12 cellular contexts compared by ENCODE assay signal in the genomic region with DNA sequence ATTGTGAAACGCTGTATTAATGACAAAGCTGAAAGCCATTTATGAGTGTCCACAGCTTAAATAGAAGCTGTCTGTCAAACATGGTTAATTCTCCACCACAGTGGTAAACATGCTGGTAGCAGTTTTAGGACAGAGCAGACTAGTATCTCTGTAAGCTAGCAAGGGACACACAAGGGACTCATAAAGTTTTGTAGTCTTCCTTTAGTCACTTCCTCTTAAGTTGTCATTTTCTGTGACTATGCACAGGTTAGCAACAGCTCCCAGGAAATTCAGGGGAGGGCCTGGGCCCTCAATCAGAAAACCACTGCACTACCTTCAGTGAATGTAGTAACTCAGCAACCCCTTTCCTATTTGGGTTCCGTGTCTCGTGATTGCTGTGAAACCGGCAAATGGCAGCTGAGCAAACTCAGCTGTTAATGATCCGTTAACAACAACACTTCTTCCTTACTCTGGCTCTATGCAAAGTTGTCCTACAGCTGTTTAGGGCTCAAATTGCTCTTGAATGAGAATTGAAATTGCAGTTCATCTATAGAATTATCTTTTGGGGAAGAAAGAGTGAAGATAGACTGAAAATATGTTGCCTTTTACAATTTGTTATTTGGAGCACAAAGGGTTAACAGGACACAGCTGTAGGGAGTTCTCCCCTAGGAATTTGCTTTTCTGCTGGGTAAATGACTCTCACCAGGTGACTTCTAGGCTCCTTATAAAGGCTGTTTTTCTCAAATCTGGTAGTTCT. TPM values are rescaled to one million over a fixed set of nuclear protein-coding genes. Genes with fewer than 3 reads are reported as not detected.
DNase-seq lines count a peak whose midpoint lies in the region; ATAC-seq and TF ChIP-seq lines count a peak whose summit lies in the region.
"Had no signal": no experiment of that assay in that cellular context is flagged by ENCODE, and none has a peak within 500 bp of the region (broad histone marks: within the 10 kb centered on the region; RNA-seq: fewer than 3 reads in every experiment).

A gene (plus strand): TSS at position 731 of the 736 bp plus-strand sequence.

- H3K4me3 Mint-ChIP-seq in activated naive CD8-positive, alpha-beta T cell treated with anti-CD3 and anti-CD28 coated beads for 36 hours, result no peak within 1 kb of the TSS

- no peak for TF ChIP-seq CTCF in epithelial cell of proximal tubule (conservative IDR thresholded peaks at IDR 0.05; ENCODE audit: low read depth, low read length)

- H3K27me3 ChIP-seq in MG63, result no peaks in the 10 kb centered on the region

- no peak within 1 kb of the TSS for H3K27ac Mint-ChIP-seq in activated naive CD8-positive, alpha-beta T cell treated with anti-CD3 and anti-CD28 coated beads for 36 hours

- H3K36me3 Mint-ChIP-seq in activated naive CD8-positive, alpha-beta T cell treated with anti-CD3 and anti-CD28 coated beads for 36 hours, result no peaks in the 10 kb centered on the region

- H3K9me3 ChIP-seq in MG63, result no peaks in the 10 kb centered on the region

- peaks cover 17% of the 10 kb centered on the region for H3K27me3 Mint-ChIP-seq in activated naive CD8-positive, alpha-beta T cell treated with anti-CD3 and anti-CD28 coated beads for 36 hours

- no peaks in the 10 kb centered on the region for H3K36me3 ChIP-seq in MG63

- H3K4me1 Mint-ChIP-seq in activated naive CD8-positive, alpha-beta T cell treated with anti-CD3 and anti-CD28 coated beads for 36 hours, result no peaks in the 10 kb centered on the region

- H3K9me3 Mint-ChIP-seq in activated naive CD8-positive, alpha-beta T cell treated with anti-CD3 and anti-CD28 coated beads for 36 hours, result no peaks in the 10 kb centered on the region

- ATAC-seq in HG02678 (IDR thresholded peaks at IDR 0.05; ENCODE audit: unreplicated experiment), result peak; percentile 49

- no peak within 1 kb of the TSS for H3K4me3 ChIP-seq in epithelial cell of proximal tubule (ENCODE audit: low read depth, low read length)
- H3K4me3 ChIP-seq in MG63, result no peak within 1 kb of the TSS
- H3K4me3 ChIP-seq: skin epidermis had no signal

- DNase-seq in DMS153 treated with DMSO at 0.1 percent for 48 hours (lab: John Stamatoyannopoulos, UW; ENCODE audit: unreplicated experiment) (peak; percentile 94), NCI-H1436 (lab: John Stamatoyannopoulos, UW) (peak; percentile 69), epithelial cell of proximal tubule (ENCODE audit: low read depth) (peak; percentile 6), Kasumi-1 (lab: John Stamatoyannopoulos, UW) (no peak), DMS 273 treated with DMSO at 0.1 percent for 48 hours (lab: John Stamatoyannopoulos, UW) (no peak), MG63 (no peak)
- no peak for DNase-seq in activated naive CD8-positive, alpha-beta T cell treated with anti-CD3 and anti-CD28 coated beads for 36 hours
- DNase-seq: anterior cingulate cortex had no signal

RNA-seq across cellular contexts. Expression of the gene that starts here (rescaled TPM):
- not detected in 2 replicates for total RNA-seq in epithelial cell of proximal tubule
- not detected for total RNA-seq in activated naive CD8-positive, alpha-beta T cell treated with anti-CD3 and anti-CD28 coated beads for 36 hours
- 0.43 TPM in 1 of 2 replicates, not detected in the other for total RNA-seq in MG63 (2014; rRNA removed; shearing (Covaris generic); ENCODE audit: low replicate concordance)
- total RNA-seq: glomerular endothelial cell, temporal lobe had no signal

Comparison
In these comparisons a context has a peak if more than half of its experiments do, and no peak if none do; other contexts are left out.
1. Peak in DNase-seq in epithelial cell of proximal tubule; RNA of the gene not detected or under 1 TPM.
2. DNase-seq: peak in DMS153 treated with DMSO at 0.1 percent for 48 hours (single experiment) and NCI-H1436 (single experiment); none in Kasumi-1 (0 of 2), DMS 273 treated with DMSO at 0.1 percent for 48 hours (single experiment), activated naive CD8-positive, alpha-beta T cell treated with anti-CD3 and anti-CD28 coated beads for 36 hours (single experiment) and MG63 (single experiment).